In the genomic region with DNA sequence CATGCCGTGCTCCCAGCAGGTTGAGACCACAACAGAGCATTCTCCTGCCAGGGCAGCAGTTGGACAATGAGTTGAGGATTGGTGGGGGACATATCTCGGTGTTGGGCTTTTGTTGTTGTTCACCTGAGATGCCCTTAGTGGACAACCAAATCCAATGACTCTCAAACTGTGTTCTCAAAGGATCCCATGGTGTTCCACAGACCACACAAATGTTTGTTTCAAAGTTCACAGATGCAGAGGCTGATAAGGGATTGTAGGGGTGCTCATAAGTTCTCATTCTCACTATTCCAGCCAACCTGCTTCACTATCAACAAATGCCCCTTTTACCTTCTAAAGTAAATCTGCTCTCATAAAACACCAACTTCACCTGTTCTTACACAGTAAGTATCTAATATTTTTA, we compare ENCODE assay signal across 29 cellular contexts.
A peak's percentile ranks its signal among the peaks of the same experiment; 100 is the strongest.
DNase-seq lines count a peak whose midpoint lies in the region; ATAC-seq, FAIRE-seq and TF ChIP-seq lines count a peak whose summit lies in the region.
"Had no signal": no experiment of that assay in that cellular context is flagged by ENCODE, and none has a peak within 500 bp of the region (broad histone marks: within the 10 kb centered on the region; RNA-seq: fewer than 3 reads in every experiment).

No MANE protein-coding gene starts in this region.

- H3K4me2 ChIP-seq in HepG2 (ENCODE audit: low read depth, low read length), result peak overlapping the region; percentile 8; the same call in 1 of the 2 replicates
- H3K4me2 ChIP-seq: BLaER1 had no signal

- DNase-seq in HepG2 (ENCODE audit: low spot score) (peak; percentile 54), right lobe of liver (no peak), memory B cell (ENCODE audit: low spot score in 2 of 2) (no peak), posterior cingulate gyrus (no peak), NCI-H2227 treated with DMSO at 0.1 percent for 48 hours (lab: John Stamatoyannopoulos, UW) (no peak)
- DNase-seq in stimulated activated naive B cell treated with anti-CD40 and anti-IgM and Interleukin-4, amounts not matched to agents 10 μg/mL and 1 μg/mL and 100 μg/mL, for 72 hours, result no peak
- no peak for DNase-seq in activated T-helper 1 cell treated with anti-CD3 and anti-CD28 coated beads, Interleukin-12 subunit alpha, Interleukin-12 subunit beta, Interleukin-2, Interleukin-4 antibody, amounts not matched to agents 30 ng/mL and 10 ng/mL and 1 ng/mL, durations not matched to agents 14 hours and 24 hours and 36 hours (ENCODE audit: low spot score)
- DNase-seq: 8988T; ACHN; BE2C; C1 segment of cervical spinal cord; CD4-positive, alpha-beta memory T cell; CD4-positive, CD25-positive, alpha-beta regulatory T cell; CD8-positive, alpha-beta memory T cell; COR-L47; DMS 273 treated with DMSO at 0.1 percent for 48 hours; DMS153; DMS53; DMS79; DND-41; EL; GDM1 had no signal

- H3K27ac Mint-ChIP-seq in memory B cell, result peak overlapping the region; percentile 67
- peak overlapping the region; percentile 9 for H3K27ac Mint-ChIP-seq in stimulated activated naive B cell treated with anti-CD40 and anti-IgM and Interleukin-4, amounts not matched to agents 10 μg/mL and 1 μg/mL and 100 μg/mL, for 72 hours
- no peak overlapping the region for H3K27ac Mint-ChIP-seq in activated T-helper 1 cell treated with anti-CD3 and anti-CD28 coated beads, Interleukin-12 subunit alpha, Interleukin-12 subunit beta, Interleukin-2, Interleukin-4 antibody, amounts not matched to agents 30 ng/mL and 10 ng/mL and 1 ng/mL, durations not matched to agents 14 hours and 24 hours and 36 hours
- H3K27ac Mint-ChIP-seq: CD14-positive monocyte; CD4-positive, alpha-beta memory T cell; CD4-positive, CD25-positive, alpha-beta regulatory T cell; CD8-positive, alpha-beta memory T cell had no signal

- H3K4me3 Mint-ChIP-seq in memory B cell, result no peak overlapping the region
- H3K4me3 Mint-ChIP-seq in stimulated activated naive B cell treated with anti-CD40 and anti-IgM and Interleukin-4, amounts not matched to agents 10 μg/mL and 1 μg/mL and 100 μg/mL, for 72 hours, result no peak overlapping the region
- H3K4me3 Mint-ChIP-seq in activated T-helper 1 cell treated with anti-CD3 and anti-CD28 coated beads, Interleukin-12 subunit alpha, Interleukin-12 subunit beta, Interleukin-2, Interleukin-4 antibody, amounts not matched to agents 30 ng/mL and 10 ng/mL and 1 ng/mL, durations not matched to agents 14 hours and 24 hours and 36 hours, result no peak overlapping the region
- H3K4me3 Mint-ChIP-seq: CD14-positive monocyte; CD4-positive, alpha-beta memory T cell; CD4-positive, CD25-positive, alpha-beta regulatory T cell; CD8-positive, alpha-beta memory T cell had no signal

- H3K9me3 ChIP-seq in HepG2 (ENCODE audit: low read length), result no peaks in the 10 kb centered on the region
- no peaks in the 10 kb centered on the region for H3K9me3 ChIP-seq in right lobe of liver
- no peaks in the 10 kb centered on the region for H3K9me3 ChIP-seq in HEK293 (ENCODE audit: control insufficient read depth, insufficient read depth, low read depth, low read length)
- H3K9me3 ChIP-seq: BE2C had no signal

- intact Hi-C loops in HepG2 (cut with micrococcal nuclease; ENCODE audit: unreplicated experiment) (no loop called here), right lobe of liver (cut with DNase I) (no loop called here), posterior cingulate gyrus (cut with DNase I) (no loop called here)
- intact Hi-C loops in activated T-helper 1 cell treated with anti-CD3 and anti-CD28 coated beads, Interleukin-12 subunit alpha, Interleukin-12 subunit beta, Interleukin-2, Interleukin-4 antibody, amounts not matched to agents 30 ng/mL and 10 ng/mL and 1 ng/mL, durations not matched to agents 14 hours and 24 hours and 36 hours (cut with micrococcal nuclease), result no loop called here

- in situ Hi-C loops in HepG2 (cut with HindIII; ENCODE audit: extremely low pct_ligation_motif_present, low pct_unique_long_range_greater_than_20kb), result no loop called here

- H3K4me1 ChIP-seq in HepG2 (ENCODE audit: insufficient read depth, low read length) (peaks cover 31% of the 10 kb centered on the region), right lobe of liver (no peaks in the 10 kb centered on the region), HEK293 (ENCODE audit: control insufficient read depth, insufficient read depth, low read length) (no peaks in the 10 kb centered on the region)
- H3K4me1 ChIP-seq: BE2C had no signal

- 83% methylated on average over 2 of the region's 2 CpGs for WGBS in HepG2 (ENCODE audit: low lambda C conversion rate)
- 21% methylated on average over 2 of the region's 2 CpGs for WGBS in right lobe of liver (ENCODE audit: insufficient coverage, low coverage, low lambda C conversion rate, missing lambda C conversion rate)

- POLR2A ChIA-PET in HepG2 (lab: Yijun Ruan, JAX) (no interaction called here), HEK293 (lab: Yijun Ruan, JAX) (no interaction called here)

- H3K36me3 Mint-ChIP-seq in memory B cell, result peaks cover 44% of the 10 kb centered on the region
- H3K36me3 Mint-ChIP-seq in stimulated activated naive B cell treated with anti-CD40 and anti-IgM and Interleukin-4, amounts not matched to agents 10 μg/mL and 1 μg/mL and 100 μg/mL, for 72 hours, result peaks cover 30 to 50% of the 10 kb centered on the region in 2 donors
- H3K36me3 Mint-ChIP-seq in activated T-helper 1 cell treated with anti-CD3 and anti-CD28 coated beads, Interleukin-12 subunit alpha, Interleukin-12 subunit beta, Interleukin-2, Interleukin-4 antibody, amounts not matched to agents 30 ng/mL and 10 ng/mL and 1 ng/mL, durations not matched to agents 14 hours and 24 hours and 36 hours (ENCODE audit: low read depth), result no peaks in the 10 kb centered on the region
- H3K36me3 Mint-ChIP-seq: CD4-positive, alpha-beta memory T cell; CD4-positive, CD25-positive, alpha-beta regulatory T cell; CD8-positive, alpha-beta memory T cell had no signal

- H3K27me3 ChIP-seq in HepG2 (ENCODE audit: control insufficient read depth in 1 of 2, insufficient read depth in 2 of 2, low read length in 2 of 2) (no peaks in the 10 kb centered on the region), right lobe of liver (no peaks in the 10 kb centered on the region)
- H3K27me3 ChIP-seq: BE2C, BLaER1 had no signal

- H3K4me3 ChIP-seq in HepG2 (replicated peaks in 1 of 3; ENCODE audit: insufficient read depth in 1 of 3, low read depth in 2 of 3, low read length in 3 of 3) (no peak overlapping the region), right lobe of liver (no peak overlapping the region), HEK293 (ENCODE audit: low read depth, low read length) (no peak overlapping the region)
- H3K4me3 ChIP-seq: BLaER1, GM12878 had no signal

- H3K36me3 ChIP-seq in HepG2 (replicated peaks in 1 of 2; ENCODE audit: control insufficient read depth in 1 of 2, insufficient read depth in 2 of 2, low read length in 2 of 2), result peaks cover 5 to 19% of the 10 kb centered on the region in 2 experiments; a peak in 3 of 5 replicates
- no peaks in the 10 kb centered on the region for H3K36me3 ChIP-seq in right lobe of liver
- H3K36me3 ChIP-seq in HEK293 (ENCODE audit: control insufficient read depth in 2 of 2, insufficient read depth in 1 of 2, low read length in 2 of 2), result no peaks in the 10 kb centered on the region
- H3K36me3 ChIP-seq: BE2C, BLaER1 had no signal

- CTCF ChIA-PET in HepG2 (lab: Yijun Ruan, JAX; ENCODE audit: low intra/inter-chr PET ratio, low total read pairs), result no interaction called here
- CTCF ChIA-PET in HEK293 (lab: Yijun Ruan, JAX), result no interaction called here

- BruUV-seq in HepG2 (replicated peaks; lab: Mats Ljungman, UMichigan), result no TSS peak

- no peaks in the 10 kb centered on the region for H3K27me3 Mint-ChIP-seq in memory B cell
- no peaks in the 10 kb centered on the region for H3K27me3 Mint-ChIP-seq in stimulated activated naive B cell treated with anti-CD40 and anti-IgM and Interleukin-4, amounts not matched to agents 10 μg/mL and 1 μg/mL and 100 μg/mL, for 72 hours
- H3K27me3 Mint-ChIP-seq in activated T-helper 1 cell treated with anti-CD3 and anti-CD28 coated beads, Interleukin-12 subunit alpha, Interleukin-12 subunit beta, Interleukin-2, Interleukin-4 antibody, amounts not matched to agents 30 ng/mL and 10 ng/mL and 1 ng/mL, durations not matched to agents 14 hours and 24 hours and 36 hours (ENCODE audit: insufficient read depth), result no peaks in the 10 kb centered on the region
- H3K27me3 Mint-ChIP-seq: CD4-positive, CD25-positive, alpha-beta regulatory T cell had no signal

- H3K9me3 Mint-ChIP-seq in memory B cell, result no peaks in the 10 kb centered on the region
- H3K9me3 Mint-ChIP-seq in stimulated activated naive B cell treated with anti-CD40 and anti-IgM and Interleukin-4, amounts not matched to agents 10 μg/mL and 1 μg/mL and 100 μg/mL, for 72 hours, result no peaks in the 10 kb centered on the region
- peaks cover 3% of the 10 kb centered on the region for H3K9me3 Mint-ChIP-seq in activated T-helper 1 cell treated with anti-CD3 and anti-CD28 coated beads, Interleukin-12 subunit alpha, Interleukin-12 subunit beta, Interleukin-2, Interleukin-4 antibody, amounts not matched to agents 30 ng/mL and 10 ng/mL and 1 ng/mL, durations not matched to agents 14 hours and 24 hours and 36 hours
- H3K9me3 Mint-ChIP-seq: CD8-positive, alpha-beta memory T cell had no signal

- no peaks in the 10 kb centered on the region for H4K20me1 ChIP-seq in HepG2 (ENCODE audit: insufficient read depth, low read length)
- H4K20me1 ChIP-seq: BLaER1 had no signal

- no peak overlapping the region for H3K27ac ChIP-seq in HepG2 (ENCODE audit: extremely low read length, insufficient read depth, low read length)
- no peak overlapping the region for H3K27ac ChIP-seq in right lobe of liver
- no peak overlapping the region for H3K27ac ChIP-seq in HEK293 (ENCODE audit: extremely low read depth, low read depth, low read length)
- H3K27ac ChIP-seq: BLaER1 had no signal

- no peak overlapping the region for H2AFZ ChIP-seq in HepG2 (ENCODE audit: low read length)

- TF ChIP-seq RAD21 in HepG2 (CRISPR knock-in tag; IDR thresholded peaks at IDR 0.05), result no peak

- FAIRE-seq in HepG2 (lab: Jason Lieb, UNC), result peak; percentile 4
- FAIRE-seq: A204.1, GM12878, GM12892, GM18507 had no signal

- no peak for TF ChIP-seq CTCF in HepG2 (CRISPR knock-in tag; IDR thresholded peaks at IDR 0.05)
- TF ChIP-seq CTCF in right lobe of liver (IDR thresholded peaks at IDR 0.05), result no peak
- no peak for TF ChIP-seq CTCF in HEK293 (tag by site-specific recombination; IDR thresholded peaks at IDR 0.05)

- H3K4me1 Mint-ChIP-seq in memory B cell, result peaks cover 20% of the 10 kb centered on the region
- H3K4me1 Mint-ChIP-seq in stimulated activated naive B cell treated with anti-CD40 and anti-IgM and Interleukin-4, amounts not matched to agents 10 μg/mL and 1 μg/mL and 100 μg/mL, for 72 hours, result peaks cover 13 to 27% of the 10 kb centered on the region in 2 donors
- no peaks in the 10 kb centered on the region for H3K4me1 Mint-ChIP-seq in activated T-helper 1 cell treated with anti-CD3 and anti-CD28 coated beads, Interleukin-12 subunit alpha, Interleukin-12 subunit beta, Interleukin-2, Interleukin-4 antibody, amounts not matched to agents 30 ng/mL and 10 ng/mL and 1 ng/mL, durations not matched to agents 14 hours and 24 hours and 36 hours (ENCODE audit: low read depth)
- H3K4me1 Mint-ChIP-seq: CD14-positive monocyte; CD4-positive, alpha-beta memory T cell had no signal

- no peaks in the 10 kb centered on the region for H3K79me2 ChIP-seq in HepG2 (ENCODE audit: insufficient read depth, low read length)

- TF ChIP-seq POLR2A in HepG2 (IDR thresholded peaks at IDR 0.05; ENCODE audit: insufficient read depth in 1 of 2, low read depth in 2 of 2, low read length in 2 of 2), result no peak
- TF ChIP-seq POLR2A in right lobe of liver (IDR thresholded peaks at IDR 0.05), result no peak

- no peak overlapping the region for H3K9ac ChIP-seq in HepG2 (ENCODE audit: insufficient read depth, low read depth, low read length)
- H3K9ac ChIP-seq: BLaER1 had no signal

- ATAC-seq in HepG2 (peak; percentile 38; the same call in 2 of the 3 replicates), right lobe of liver (no peak), memory B cell (ENCODE audit: low read depth) (no peak)
- ATAC-seq in stimulated activated naive B cell treated with anti-CD40 and anti-IgM and Interleukin-4, amounts not matched to agents 10 μg/mL and 1 μg/mL and 100 μg/mL, for 72 hours (replicated peaks), result no peak
- ATAC-seq: GM12878 had no signal

- TF ChIP-seq EP300 in HepG2 (IDR thresholded peaks at IDR 0.05; ENCODE audit: low read depth in 2 of 2, low read length in 2 of 2), result no peak
- TF ChIP-seq EP300 in HepG2 (CRISPR knock-in tag; IDR thresholded peaks at IDR 0.05; ENCODE audit: borderline replicate concordance), result no peak
